ENCODE assay signal across 3 cellular contexts in the genomic region with DNA sequence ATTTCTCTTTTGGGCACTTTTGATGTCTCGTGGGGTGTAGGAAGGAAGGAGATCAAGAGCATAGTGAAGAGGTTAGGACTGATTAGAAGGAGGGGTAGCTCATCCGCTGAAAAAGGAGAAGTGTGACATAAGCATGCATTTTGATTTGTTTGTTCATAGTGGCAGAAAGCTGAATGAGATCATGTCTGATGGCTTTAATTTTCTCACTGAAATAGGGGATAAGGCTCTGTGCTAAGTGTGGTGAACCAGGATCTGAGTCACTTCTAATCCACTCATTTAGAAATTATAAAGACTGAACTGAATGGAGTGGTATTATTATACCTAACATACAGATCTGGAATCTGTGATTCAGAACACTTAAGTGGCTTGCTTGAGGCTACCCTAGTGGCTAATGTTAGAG.
TF ChIP-seq lines count a peak whose summit lies in the region.

No MANE protein-coding gene starts in this region.

TF ChIP-seq in SK-N-SH treated with all-trans-retinoic acid at 6 μM for 48 hours, 23 proteins besides CTCF, POLR2A, EP300 and RAD21 (continued from another document):
- TF ChIP-seq, protein P1, sequence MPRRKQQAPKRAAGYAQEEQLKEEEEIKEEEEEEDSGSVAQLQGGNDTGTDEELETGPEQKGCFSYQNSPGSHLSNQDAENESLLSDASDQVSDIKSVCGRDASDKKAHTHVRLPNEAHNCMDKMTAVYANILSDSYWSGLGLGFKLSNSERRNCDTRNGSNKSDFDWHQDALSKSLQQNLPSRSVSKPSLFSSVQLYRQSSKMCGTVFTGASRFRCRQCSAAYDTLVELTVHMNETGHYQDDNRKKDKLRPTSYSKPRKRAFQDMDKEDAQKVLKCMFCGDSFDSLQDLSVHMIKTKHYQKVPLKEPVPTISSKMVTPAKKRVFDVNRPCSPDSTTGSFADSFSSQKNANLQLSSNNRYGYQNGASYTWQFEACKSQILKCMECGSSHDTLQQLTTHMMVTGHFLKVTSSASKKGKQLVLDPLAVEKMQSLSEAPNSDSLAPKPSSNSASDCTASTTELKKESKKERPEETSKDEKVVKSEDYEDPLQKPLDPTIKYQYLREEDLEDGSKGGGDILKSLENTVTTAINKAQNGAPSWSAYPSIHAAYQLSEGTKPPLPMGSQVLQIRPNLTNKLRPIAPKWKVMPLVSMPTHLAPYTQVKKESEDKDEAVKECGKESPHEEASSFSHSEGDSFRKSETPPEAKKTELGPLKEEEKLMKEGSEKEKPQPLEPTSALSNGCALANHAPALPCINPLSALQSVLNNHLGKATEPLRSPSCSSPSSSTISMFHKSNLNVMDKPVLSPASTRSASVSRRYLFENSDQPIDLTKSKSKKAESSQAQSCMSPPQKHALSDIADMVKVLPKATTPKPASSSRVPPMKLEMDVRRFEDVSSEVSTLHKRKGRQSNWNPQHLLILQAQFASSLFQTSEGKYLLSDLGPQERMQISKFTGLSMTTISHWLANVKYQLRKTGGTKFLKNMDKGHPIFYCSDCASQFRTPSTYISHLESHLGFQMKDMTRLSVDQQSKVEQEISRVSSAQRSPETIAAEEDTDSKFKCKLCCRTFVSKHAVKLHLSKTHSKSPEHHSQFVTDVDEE (CRISPR knock-in tag; IDR thresholded peaks at IDR 0.05), result no peak

TF ChIP-seq in SK-N-SH, 30 proteins besides CTCF, POLR2A, EP300 and RAD21 (continued from another document):
- TF ChIP-seq, protein P2, sequence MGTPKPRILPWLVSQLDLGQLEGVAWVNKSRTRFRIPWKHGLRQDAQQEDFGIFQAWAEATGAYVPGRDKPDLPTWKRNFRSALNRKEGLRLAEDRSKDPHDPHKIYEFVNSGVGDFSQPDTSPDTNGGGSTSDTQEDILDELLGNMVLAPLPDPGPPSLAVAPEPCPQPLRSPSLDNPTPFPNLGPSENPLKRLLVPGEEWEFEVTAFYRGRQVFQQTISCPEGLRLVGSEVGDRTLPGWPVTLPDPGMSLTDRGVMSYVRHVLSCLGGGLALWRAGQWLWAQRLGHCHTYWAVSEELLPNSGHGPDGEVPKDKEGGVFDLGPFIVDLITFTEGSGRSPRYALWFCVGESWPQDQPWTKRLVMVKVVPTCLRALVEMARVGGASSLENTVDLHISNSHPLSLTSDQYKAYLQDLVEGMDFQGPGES (IDR thresholded peaks at IDR 0.05; ENCODE audit: low read depth, low read length), result no peak
- no peak for TF ChIP-seq YY1 (IDR thresholded peaks at IDR 0.05; ENCODE audit: low read depth)
- no peak for TF ChIP-seq FOSL2 (IDR thresholded peaks at IDR 0.05; ENCODE audit: borderline replicate concordance, low read depth)

TF ChIP-seq in PFSK-1, 5 proteins besides CTCF, POLR2A, EP300 and RAD21 (continued from another document):
- TF ChIP-seq, protein P3, sequence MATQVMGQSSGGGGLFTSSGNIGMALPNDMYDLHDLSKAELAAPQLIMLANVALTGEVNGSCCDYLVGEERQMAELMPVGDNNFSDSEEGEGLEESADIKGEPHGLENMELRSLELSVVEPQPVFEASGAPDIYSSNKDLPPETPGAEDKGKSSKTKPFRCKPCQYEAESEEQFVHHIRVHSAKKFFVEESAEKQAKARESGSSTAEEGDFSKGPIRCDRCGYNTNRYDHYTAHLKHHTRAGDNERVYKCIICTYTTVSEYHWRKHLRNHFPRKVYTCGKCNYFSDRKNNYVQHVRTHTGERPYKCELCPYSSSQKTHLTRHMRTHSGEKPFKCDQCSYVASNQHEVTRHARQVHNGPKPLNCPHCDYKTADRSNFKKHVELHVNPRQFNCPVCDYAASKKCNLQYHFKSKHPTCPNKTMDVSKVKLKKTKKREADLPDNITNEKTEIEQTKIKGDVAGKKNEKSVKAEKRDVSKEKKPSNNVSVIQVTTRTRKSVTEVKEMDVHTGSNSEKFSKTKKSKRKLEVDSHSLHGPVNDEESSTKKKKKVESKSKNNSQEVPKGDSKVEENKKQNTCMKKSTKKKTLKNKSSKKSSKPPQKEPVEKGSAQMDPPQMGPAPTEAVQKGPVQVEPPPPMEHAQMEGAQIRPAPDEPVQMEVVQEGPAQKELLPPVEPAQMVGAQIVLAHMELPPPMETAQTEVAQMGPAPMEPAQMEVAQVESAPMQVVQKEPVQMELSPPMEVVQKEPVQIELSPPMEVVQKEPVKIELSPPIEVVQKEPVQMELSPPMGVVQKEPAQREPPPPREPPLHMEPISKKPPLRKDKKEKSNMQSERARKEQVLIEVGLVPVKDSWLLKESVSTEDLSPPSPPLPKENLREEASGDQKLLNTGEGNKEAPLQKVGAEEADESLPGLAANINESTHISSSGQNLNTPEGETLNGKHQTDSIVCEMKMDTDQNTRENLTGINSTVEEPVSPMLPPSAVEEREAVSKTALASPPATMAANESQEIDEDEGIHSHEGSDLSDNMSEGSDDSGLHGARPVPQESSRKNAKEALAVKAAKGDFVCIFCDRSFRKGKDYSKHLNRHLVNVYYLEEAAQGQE (IDR thresholded peaks at IDR 0.05; ENCODE audit: insufficient read depth in 1 of 2, low read depth in 2 of 2, low read length in 2 of 2), result 0 out of 4 replicates have a peak, but pooled peaks of 1 of the 2 experiments have one; percentile 34
- peak; percentile 11; the same call in 1 of the 2 replicates for TF ChIP-seq SIN3A (IDR thresholded peaks at IDR 0.05; ENCODE audit: borderline replicate concordance, insufficient read depth, low read length)
